1 cellular context compared by ENCODE assay signal in genomic region chr13:97268772-97269171, GRCh38.
TF ChIP-seq lines count a peak whose summit lies in the region.

No MANE protein-coding gene starts in this region.

TF ChIP-seq in H1, 55 proteins besides CTCF, POLR2A, EP300 and RAD21:
- TF ChIP-seq EZH2 (IDR thresholded peaks at IDR 0.05; ENCODE audit: low read depth, low read length, severe bottlenecking) (no peak), NRF1 (IDR thresholded peaks at IDR 0.05; ENCODE audit: low read depth, low read length) (no peak), GTF2F1 (IDR thresholded peaks at IDR 0.05; ENCODE audit: borderline replicate concordance, low read depth, low read length) (no peak), SRF (IDR thresholded peaks at IDR 0.05; ENCODE audit: low read depth, low read length) (no peak), RBBP5 (IDR thresholded peaks at IDR 0.05; ENCODE audit: borderline replicate concordance, low read depth, low read length) (no peak), GABPA (IDR thresholded peaks at IDR 0.05; ENCODE audit: borderline replicate concordance, insufficient read depth, low read length) (no peak), HDAC6 (IDR thresholded peaks at IDR 0.05; ENCODE audit: low read depth, low read length) (no peak), TEAD4 (IDR thresholded peaks at IDR 0.05; ENCODE audit: low read depth, low read length) (no peak), JUND (IDR thresholded peaks at IDR 0.05; ENCODE audit: low read length) (no peak), BRCA1 (IDR thresholded peaks at IDR 0.05; ENCODE audit: low read depth, low read length) (no peak), CBX5 (IDR thresholded peaks at IDR 0.05; ENCODE audit: low read depth, low read length) (no peak), SIN3A (conservative IDR thresholded peaks at IDR 0.05 in 1 of 2, IDR thresholded peaks at IDR 0.05 in 1 of 2; ENCODE audit: low read depth in 1 of 2, low read length in 2 of 2) (no peak), RNF2 (IDR thresholded peaks at IDR 0.05; ENCODE audit: borderline replicate concordance, low read depth, low read length, missing control alignments, poor library complexity, severe bottlenecking) (no peak), TCF12 (IDR thresholded peaks at IDR 0.05; ENCODE audit: low read depth, low read length) (no peak), SP2 (IDR thresholded peaks at IDR 0.05; ENCODE audit: low read length) (no peak), KDM4A (IDR thresholded peaks at IDR 0.05; ENCODE audit: low read depth, low read length, severe bottlenecking) (no peak), RFX5 (IDR thresholded peaks at IDR 0.05; ENCODE audit: borderline replicate concordance, low read depth, low read length) (no peak), ASH2L (IDR thresholded peaks at IDR 0.05; ENCODE audit: low read length) (no peak)
- TF ChIP-seq, protein P1, sequence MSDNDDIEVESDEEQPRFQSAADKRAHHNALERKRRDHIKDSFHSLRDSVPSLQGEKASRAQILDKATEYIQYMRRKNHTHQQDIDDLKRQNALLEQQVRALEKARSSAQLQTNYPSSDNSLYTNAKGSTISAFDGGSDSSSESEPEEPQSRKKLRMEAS (IDR thresholded peaks at IDR 0.05) = no peak
- TF ChIP-seq, protein P2, sequence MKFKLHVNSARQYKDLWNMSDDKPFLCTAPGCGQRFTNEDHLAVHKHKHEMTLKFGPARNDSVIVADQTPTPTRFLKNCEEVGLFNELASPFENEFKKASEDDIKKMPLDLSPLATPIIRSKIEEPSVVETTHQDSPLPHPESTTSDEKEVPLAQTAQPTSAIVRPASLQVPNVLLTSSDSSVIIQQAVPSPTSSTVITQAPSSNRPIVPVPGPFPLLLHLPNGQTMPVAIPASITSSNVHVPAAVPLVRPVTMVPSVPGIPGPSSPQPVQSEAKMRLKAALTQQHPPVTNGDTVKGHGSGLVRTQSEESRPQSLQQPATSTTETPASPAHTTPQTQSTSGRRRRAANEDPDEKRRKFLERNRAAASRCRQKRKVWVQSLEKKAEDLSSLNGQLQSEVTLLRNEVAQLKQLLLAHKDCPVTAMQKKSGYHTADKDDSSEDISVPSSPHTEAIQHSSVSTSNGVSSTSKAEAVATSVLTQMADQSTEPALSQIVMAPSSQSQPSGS (IDR thresholded peaks at IDR 0.05; ENCODE audit: low read length) = no peak
